Comparison of ENCODE assay signal across 30 cellular contexts in genomic region chr11:96648991-96649390, GRCh38.
"Had no signal": no experiment of that assay in that cellular context is flagged by ENCODE, and none has a peak within 500 bp of the region (broad histone marks: within the 10 kb centered on the region; RNA-seq: fewer than 3 reads in every experiment).

No MANE protein-coding gene starts in this region.

- DNase-seq: activated CD4-positive, alpha-beta memory T cell treated with anti-CD3 and anti-CD28 coated beads, Interleukin-2, amount 10 ng/mL, durations not matched to agents 7 days and 5 days; activated CD4-positive, alpha-beta T cell treated with anti-CD3 and anti-CD28 coated beads, Interleukin-2, amount 10 ng/mL, durations not matched to agents 7 days and 5 days; activated CD4-positive, CD25-positive, alpha-beta regulatory T cell treated with anti-CD3 and anti-CD28 coated beads, Interleukin-2, amount 50 U/mL, for 72 hours; activated CD8-positive, alpha-beta memory T cell treated with anti-CD3 and anti-CD28 coated beads, Interleukin-2, amount 50 U/mL, for 48 hours; activated naive CD8-positive, alpha-beta T cell treated with anti-CD3 and anti-CD28 coated beads, Interleukin-2, amount 50 U/mL, for 24 hours; activated T-cell treated with anti-CD3 and anti-CD28 coated beads, Interleukin-2, amount 50 U/mL, for 24 hours; foreskin keratinocyte; heart left ventricle; mammary epithelial cell; naive thymus-derived CD4-positive, alpha-beta T cell; posterior cingulate gyrus; right lobe of liver; stimulated activated CD4-positive, alpha-beta T cell treated with anti-CD3 and anti-CD28 coated beads, Interleukin-12 subunit alpha, Interleukin-12 subunit beta, amount 100 ng/mL, for 4 hours; stimulated activated CD4-positive, alpha-beta T cell treated with anti-CD3 and anti-CD28 coated beads, Interleukin-4, amount 100 ng/mL, for 1 hour; stimulated activated naive CD8-positive, alpha-beta T cell treated with anti-CD3 and anti-CD28 coated beads, Interleukin-15, Interleukin-2, amounts not matched to agents 100 U/mL and 50 U/mL, for 24 hours; SW 1271; T-helper 9 cell; uterus had no signal

- H3K27ac Mint-ChIP-seq: activated CD4-positive, alpha-beta memory T cell treated with anti-CD3 and anti-CD28 coated beads, Interleukin-2, amount 10 ng/mL, durations not matched to agents 7 days and 5 days; activated CD4-positive, alpha-beta T cell treated with anti-CD3 and anti-CD28 coated beads, Interleukin-2, amount 10 ng/mL, durations not matched to agents 7 days and 5 days; activated naive CD4-positive, alpha-beta T cell treated with anti-CD3 and anti-CD28 coated beads, Interleukin-2, amount 50 U/mL, for 24 hours; activated naive CD8-positive, alpha-beta T cell treated with anti-CD3 and anti-CD28 coated beads, Interleukin-2, amount 50 U/mL, for 24 hours; activated T-cell treated with anti-CD3 and anti-CD28 coated beads, Interleukin-2, amount 50 U/mL, for 24 hours; activated T-helper 17 cell treated with anti-CD3 and anti-CD28 coated beads, Interleukin-2, amount 50 U/mL, for 72 hours; dendritic cell treated with granulocyte-macrophage colony-stimulating factor and Interleukin-4, amounts not matched to agents 40 ng/mL and 50 ng/mL, for 4 days; mesothelial cell of epicardium; naive thymus-derived CD4-positive, alpha-beta T cell; T-helper 1 cell treated with Interleukin-12 subunit alpha and Interleukin-12 subunit beta and Interleukin-4 antibody, amounts not matched to agents 30 μg/mL and 1 μg/mL, for 36 hours had no signal

- H3K27me3 Mint-ChIP-seq: activated CD4-positive, alpha-beta memory T cell treated with anti-CD3 and anti-CD28 coated beads, Interleukin-2, amount 10 ng/mL, durations not matched to agents 7 days and 5 days; activated CD4-positive, alpha-beta T cell treated with anti-CD3 and anti-CD28 coated beads, Interleukin-2, amount 10 ng/mL, durations not matched to agents 7 days and 5 days; activated naive CD8-positive, alpha-beta T cell treated with anti-CD3 and anti-CD28 coated beads, Interleukin-2, amount 50 U/mL, for 24 hours; activated T-cell treated with anti-CD3 and anti-CD28 coated beads, Interleukin-2, amount 50 U/mL, for 24 hours; central memory CD8-positive, alpha-beta T cell; dendritic cell treated with granulocyte-macrophage colony-stimulating factor and Interleukin-4, amounts not matched to agents 40 ng/mL and 50 ng/mL, for 4 days; naive thymus-derived CD4-positive, alpha-beta T cell had no signal

- H3K27ac ChIP-seq: breast epithelium, esophagus muscularis mucosa, foreskin keratinocyte, heart left ventricle, right lobe of liver, skin epidermis, thoracic aorta, uterus, VCaP had no signal

- H3K4me1 Mint-ChIP-seq: activated CD4-positive, alpha-beta memory T cell treated with anti-CD3 and anti-CD28 coated beads, Interleukin-2, amount 10 ng/mL, durations not matched to agents 7 days and 5 days; activated CD4-positive, alpha-beta T cell treated with anti-CD3 and anti-CD28 coated beads, Interleukin-2, amount 10 ng/mL, durations not matched to agents 7 days and 5 days; activated naive CD4-positive, alpha-beta T cell treated with anti-CD3 and anti-CD28 coated beads, Interleukin-2, amount 50 U/mL, for 24 hours; activated naive CD8-positive, alpha-beta T cell treated with anti-CD3 and anti-CD28 coated beads, Interleukin-2, amount 50 U/mL, for 24 hours; activated T-helper 17 cell treated with anti-CD3 and anti-CD28 coated beads, Interleukin-2, amount 50 U/mL, for 72 hours; central memory CD8-positive, alpha-beta T cell; naive thymus-derived CD4-positive, alpha-beta T cell; neural crest cell had no signal

- H3K9me3 Mint-ChIP-seq: activated CD4-positive, alpha-beta memory T cell treated with anti-CD3 and anti-CD28 coated beads, Interleukin-2, amount 10 ng/mL, durations not matched to agents 7 days and 5 days; activated CD4-positive, alpha-beta T cell treated with anti-CD3 and anti-CD28 coated beads, Interleukin-2, amount 10 ng/mL, durations not matched to agents 7 days and 5 days; activated naive CD4-positive, alpha-beta T cell treated with anti-CD3 and anti-CD28 coated beads, Interleukin-2, amount 50 U/mL, for 24 hours; activated naive CD8-positive, alpha-beta T cell treated with anti-CD3 and anti-CD28 coated beads, Interleukin-2, amount 50 U/mL, for 24 hours; activated T-cell treated with anti-CD3 and anti-CD28 coated beads, Interleukin-2, amount 50 U/mL, for 24 hours; activated T-helper 17 cell treated with anti-CD3 and anti-CD28 coated beads, Interleukin-2, amount 50 U/mL, for 72 hours; mesothelial cell of epicardium; neural crest cell; T-helper 1 cell treated with Interleukin-12 subunit alpha and Interleukin-12 subunit beta and Interleukin-4 antibody, amounts not matched to agents 30 μg/mL and 1 μg/mL, for 36 hours had no signal

- H3K9me3 ChIP-seq: breast epithelium, esophagus muscularis mucosa, heart left ventricle, right lobe of liver, thoracic aorta, uterus had no signal

- H3K36me3 ChIP-seq: breast epithelium, esophagus muscularis mucosa, heart left ventricle, right lobe of liver, thoracic aorta, uterus had no signal

- H3K36me3 Mint-ChIP-seq: activated naive CD4-positive, alpha-beta T cell treated with anti-CD3 and anti-CD28 coated beads, Interleukin-2, amount 50 U/mL, for 24 hours; mesothelial cell of epicardium; naive thymus-derived CD4-positive, alpha-beta T cell had no signal

- H3K27me3 ChIP-seq: breast epithelium, esophagus muscularis mucosa, heart left ventricle, right lobe of liver, uterus had no signal

- H3K4me3 Mint-ChIP-seq: activated CD4-positive, alpha-beta memory T cell treated with anti-CD3 and anti-CD28 coated beads, Interleukin-2, amount 10 ng/mL, durations not matched to agents 7 days and 5 days; activated CD4-positive, alpha-beta T cell treated with anti-CD3 and anti-CD28 coated beads, Interleukin-2, amount 10 ng/mL, durations not matched to agents 7 days and 5 days; activated naive CD4-positive, alpha-beta T cell treated with anti-CD3 and anti-CD28 coated beads, Interleukin-2, amount 50 U/mL, for 24 hours; activated naive CD8-positive, alpha-beta T cell treated with anti-CD3 and anti-CD28 coated beads, Interleukin-2, amount 50 U/mL, for 24 hours; activated T-cell treated with anti-CD3 and anti-CD28 coated beads, Interleukin-2, amount 50 U/mL, for 24 hours; activated T-helper 17 cell treated with anti-CD3 and anti-CD28 coated beads, Interleukin-2, amount 50 U/mL, for 72 hours; central memory CD8-positive, alpha-beta T cell; dendritic cell treated with granulocyte-macrophage colony-stimulating factor and Interleukin-4, amounts not matched to agents 40 ng/mL and 50 ng/mL, for 4 days; mesothelial cell of epicardium; naive thymus-derived CD4-positive, alpha-beta T cell; neural crest cell; T-helper 1 cell treated with Interleukin-12 subunit alpha and Interleukin-12 subunit beta and Interleukin-4 antibody, amounts not matched to agents 30 μg/mL and 1 μg/mL, for 36 hours had no signal

- ATAC-seq: activated naive CD8-positive, alpha-beta T cell treated with anti-CD3 and anti-CD28 coated beads, Interleukin-2, amount 50 U/mL, for 24 hours; activated T-helper 17 cell treated with anti-CD3 and anti-CD28 coated beads, Interleukin-2, amount 50 U/mL, for 72 hours; foreskin keratinocyte; heart left ventricle; naive thymus-derived CD4-positive, alpha-beta T cell; right lobe of liver; stimulated activated naive CD8-positive, alpha-beta T cell treated with anti-CD3 and anti-CD28 coated beads, Interleukin-15, Interleukin-2, amounts not matched to agents 100 U/mL and 50 U/mL, for 24 hours had no signal

- H3K4me1 ChIP-seq: breast epithelium, esophagus muscularis mucosa, foreskin keratinocyte, heart left ventricle, right lobe of liver, uterus had no signal

- H3K4me3 ChIP-seq: breast epithelium, esophagus muscularis mucosa, heart left ventricle, right lobe of liver, skin epidermis, thoracic aorta, uterus had no signal
